4 cellular contexts compared by ENCODE assay signal in genomic region chr11:47417712-47418111, GRCh38.
TF ChIP-seq lines count a peak whose summit lies in the region.

No MANE protein-coding gene starts in this region.

TF ChIP-seq in GM12891, 5 proteins besides CTCF, POLR2A, EP300 and RAD21:
- TF ChIP-seq SPI1 (IDR thresholded peaks at IDR 0.05; ENCODE audit: low read depth, low read length): no peak
- TF ChIP-seq POLR2AphosphoS5 (IDR thresholded peaks at IDR 0.05; ENCODE audit: low read depth, low read length): peak; percentile 7; the same call in 1 of the 2 replicates

TF ChIP-seq in IMR-90, 13 proteins besides CTCF, POLR2A, EP300 and RAD21:
- TF ChIP-seq CEBPB (IDR thresholded peaks at IDR 0.05; ENCODE audit: low read depth, low read length) (no peak), RFX5 (IDR thresholded peaks at IDR 0.05; ENCODE audit: low read depth, low read length) (no peak), CHD1 (IDR thresholded peaks at IDR 0.05; ENCODE audit: low read depth, low read length) (no peak)
TF ChIP-seq in IMR-90: peak in this region for 0.

TF ChIP-seq in SK-N-SH, 30 proteins besides CTCF, POLR2A, EP300 and RAD21:
- TF ChIP-seq GABPA (IDR thresholded peaks at IDR 0.05; ENCODE audit: low read depth): no peak
- no peak for TF ChIP-seq MEF2A (IDR thresholded peaks at IDR 0.05; ENCODE audit: borderline replicate concordance, low read depth)
- TF ChIP-seq RCOR1 (IDR thresholded peaks at IDR 0.05; ENCODE audit: low read length): no peak
- TF ChIP-seq CHD2 (IDR thresholded peaks at IDR 0.05; ENCODE audit: low read length, partially characterized antibody): no peak
- TF ChIP-seq USF2 (IDR thresholded peaks at IDR 0.05; ENCODE audit: borderline replicate concordance, low read depth, low read length): no peak
- no peak for TF ChIP-seq JUND (IDR thresholded peaks at IDR 0.05)
- TF ChIP-seq FOXJ3 (CRISPR knock-in tag; IDR thresholded peaks at IDR 0.05): no peak
TF ChIP-seq in SK-N-SH: peak in this region for 0.

TF ChIP-seq in HEK293T, 16 proteins besides CTCF, POLR2A, EP300 and RAD21:
- TF ChIP-seq NFRKB (IDR thresholded peaks at IDR 0.05) (no peak), L3MBTL2 (conservative IDR thresholded peaks at IDR 0.05) (no peak), CTBP1 (IDR thresholded peaks at IDR 0.05; ENCODE audit: borderline replicate concordance) (no peak), SUZ12 (IDR thresholded peaks at IDR 0.05) (no peak), FOXK2 (IDR thresholded peaks at IDR 0.05) (no peak), PKNOX1 (IDR thresholded peaks at IDR 0.05) (no peak), FOXM1 (IDR thresholded peaks at IDR 0.05; ENCODE audit: borderline replicate concordance) (no peak), HDGF (IDR thresholded peaks at IDR 0.05; ENCODE audit: borderline replicate concordance) (no peak), SP1 (IDR thresholded peaks at IDR 0.05) (no peak), TARDBP (IDR thresholded peaks at IDR 0.05) (no peak), ZNF384 (IDR thresholded peaks at IDR 0.05) (no peak), LEF1 (IDR thresholded peaks at IDR 0.05; ENCODE audit: borderline replicate concordance) (no peak), BHLHE40 (IDR thresholded peaks at IDR 0.05; ENCODE audit: borderline replicate concordance) (no peak), ARNT (IDR thresholded peaks at IDR 0.05) (no peak)
